In the genomic region with DNA sequence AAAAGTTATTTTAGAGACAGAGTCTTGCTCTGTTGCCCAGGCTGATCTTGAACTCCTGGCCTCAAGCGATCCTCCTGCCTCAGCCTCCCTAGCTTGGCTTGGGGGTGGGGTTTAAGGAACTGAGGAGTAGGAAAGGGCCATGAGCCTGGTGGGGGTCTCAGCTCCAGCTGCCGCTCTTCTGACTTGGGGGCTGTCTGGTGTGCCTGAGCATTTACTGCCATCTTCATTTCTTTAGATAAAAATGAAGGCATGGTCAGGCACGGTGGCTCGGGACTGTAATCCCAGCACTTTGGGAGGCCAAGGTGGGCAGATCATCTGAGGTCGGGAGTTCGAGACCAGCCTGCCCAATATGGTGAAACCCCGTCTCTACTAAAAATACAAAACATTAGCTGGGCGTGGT, we compare ENCODE assay signal across 10 cellular contexts. TPM values are rescaled to one million over a fixed set of nuclear protein-coding genes. Genes with fewer than 3 reads are reported as not detected.
DNase-seq lines count a peak whose midpoint lies in the region; ATAC-seq, FAIRE-seq and TF ChIP-seq lines count a peak whose summit lies in the region.
"Not testable (repeated sequence)": the region's sequence is repeated elsewhere in the genome, so short reads cannot be mapped to it uniquely, and the experiment has no call there.
"Had no signal": no experiment of that assay in that cellular context is flagged by ENCODE, and none has a peak within 500 bp of the region (broad histone marks: within the 10 kb centered on the region; RNA-seq: fewer than 3 reads in every experiment).

No MANE protein-coding gene starts in this region.

- DNase-seq in HL-60 (ENCODE audit: low read depth in 1 of 2, low spot score in 1 of 2); T-cell; memory B cell (ENCODE audit: low spot score in 2 of 2); upper lobe of left lung: not testable (repeated sequence)
- peak in 1 of 2 experiments; percentile 40 for DNase-seq in H1 (ENCODE audit: low read depth in 1 of 2, low spot score in 2 of 2)

- not testable (repeated sequence) for H2BK12ac ChIP-seq in H1 (ENCODE audit: low read depth, low read length)

- H3K27ac ChIP-seq in HL-60 (replicated peaks) (peak overlapping the region; percentile 74), upper lobe of left lung (peak overlapping the region in 1 of 4 donors; percentile 77)
- H3K27ac ChIP-seq in H1 (ENCODE audit: low read depth, low read length); skin epidermis: not testable (repeated sequence)

- FAIRE-seq in H1 (lab: Jason Lieb, UNC): not testable (repeated sequence)

- not testable (repeated sequence) for H3K4ac ChIP-seq in H1 (replicated peaks; ENCODE audit: insufficient read length, low read depth, low read length)

- peak overlapping the region; percentile 73; the same call in 1 of the 2 replicates for H3K9ac ChIP-seq in ES-I3 (ENCODE audit: low read depth, low read length)
- H3K9ac ChIP-seq in H1 (replicated peaks in 1 of 4; ENCODE audit: extremely low read depth in 1 of 4, low read depth in 3 of 4, low read length in 3 of 4): not testable (repeated sequence)

- not testable (repeated sequence) for H2AK5ac ChIP-seq in H1 (ENCODE audit: low read depth, low read length)

- H2AFZ ChIP-seq in H1 (ENCODE audit: low read length): not testable (repeated sequence)

- POLR2A ChIA-PET in T-cell (lab: Charles Lee): not testable (repeated sequence)
- POLR2A ChIA-PET in H1 (lab: Charles Lee; ENCODE audit: partially characterized antibody): interaction anchor here (0.6 to 4.1 kb wide), 2 partner anchors 17 to 174 kb away, joined by 3 to 18 read pairs; no protein-coding TSS in a partner anchor

- H4K91ac ChIP-seq in H1 (replicated peaks; ENCODE audit: insufficient read length, low read length): not testable (repeated sequence)

- H3K27me3 ChIP-seq in HL-60 (ENCODE audit: insufficient read depth, poor library complexity, severe bottlenecking); H1 (replicated peaks in 1 of 4; ENCODE audit: control insufficient read depth in 3 of 4, extremely low read depth in 1 of 4, insufficient read depth in 3 of 4, low read length in 3 of 4); upper lobe of left lung: not testable (repeated sequence)

- not testable (repeated sequence) for H4K20me1 ChIP-seq in H1 (replicated peaks in 1 of 2; ENCODE audit: control insufficient read depth in 1 of 2, insufficient read depth in 2 of 2, low read length in 2 of 2)

- not testable (repeated sequence) for H3K9me3 ChIP-seq in ES-I3 (ENCODE audit: control insufficient read depth, insufficient read depth, low read length); H1 (ENCODE audit: insufficient read depth in 2 of 2, low read depth in 1 of 2, low read length in 1 of 2); upper lobe of left lung

- H3K9me3 Mint-ChIP-seq in T-cell; activated T-helper 17 cell treated with anti-CD3 and anti-CD28 coated beads, Interleukin-2, amount 50 U/mL, for 72 hours; memory B cell: not testable (repeated sequence)

- not testable (repeated sequence) for H3K14ac ChIP-seq in H1 (ENCODE audit: insufficient read length)

- not testable (repeated sequence) for H3K79me1 ChIP-seq in H1 (ENCODE audit: low read depth, low read length)

- not testable (repeated sequence) for H3K36me3 ChIP-seq in ES-I3 (ENCODE audit: insufficient read depth, low read length); H1 (ENCODE audit: control insufficient read depth in 2 of 4, insufficient read depth in 4 of 4, low read length in 3 of 4); upper lobe of left lung

- H3K23me2 ChIP-seq in H1 (ENCODE audit: low read depth, low read length): peaks cover 11% of the 10 kb centered on the region; the same call in 1 of the 2 replicates

- peak overlapping the region; percentile 31 to 55 (median 52) for H3K4me3 Mint-ChIP-seq in T-cell
- peak overlapping the region; percentile 71 for H3K4me3 Mint-ChIP-seq in activated T-helper 17 cell treated with anti-CD3 and anti-CD28 coated beads, Interleukin-2, amount 50 U/mL, for 72 hours
- H3K4me3 Mint-ChIP-seq in memory B cell: peak overlapping the region; percentile 50

- H3K4me1 Mint-ChIP-seq in T-cell (peaks cover 11 to 18% (median 17%) of the 10 kb centered on the region in 3 donors), memory B cell (peaks cover 12% of the 10 kb centered on the region)
- H3K4me1 Mint-ChIP-seq in activated T-helper 17 cell treated with anti-CD3 and anti-CD28 coated beads, Interleukin-2, amount 50 U/mL, for 72 hours: not testable (repeated sequence)

- H2BK15ac ChIP-seq in H1 (ENCODE audit: low read length): not testable (repeated sequence)

- not testable (repeated sequence) for H2BK5ac ChIP-seq in H1 (ENCODE audit: low read depth, low read length)

- CTCF ChIA-PET in T-cell (lab: Charles Lee): not testable (repeated sequence)
- CTCF ChIA-PET in H1 (lab: Charles Lee; ENCODE audit: partially characterized antibody): interaction anchor here (0.6 to 3.0 kb wide), 5 partner anchors 11 to 216 kb away, joined by 3 to 13 read pairs (median 3); no protein-coding TSS in a partner anchor

- H3K23ac ChIP-seq in H1 (ENCODE audit: insufficient read length): not testable (repeated sequence)

- peak overlapping the region; percentile 78 to 82; a peak in 3 of 4 replicates for H3K4me2 ChIP-seq in H1 (ENCODE audit: insufficient read depth in 1 of 2, low read depth in 2 of 2, low read length in 2 of 2)

- not testable (repeated sequence) for H3K4me1 ChIP-seq in ES-I3 (ENCODE audit: insufficient read depth, low read length); H1 (replicated peaks in 1 of 4; ENCODE audit: control insufficient read depth in 3 of 4, insufficient read depth in 4 of 4, low read length in 3 of 4)
- H3K4me1 ChIP-seq in upper lobe of left lung: peaks cover 0 to 15% (median 3%) of the 10 kb centered on the region in 4 donors

- WGBS in H1 (ENCODE audit: extremely low coverage in 1 of 2, insufficient coverage in 1 of 2, insufficient read length in 1 of 2, insufficient replicate concordance in 2 of 2, low coverage in 1 of 2, low lambda C conversion rate in 2 of 2, missing lambda C conversion rate in 1 of 2), 2 experiments: 90% methylated on average over 7 of the region's 8 CpGs; no CpG with 5 or more reads in 1 of the 2 experiments
- 72 to 81% methylated on average over 6 to 8 of the region's 8 CpGs for WGBS in upper lobe of left lung, 2 donors

- H3K18ac ChIP-seq in H1 (ENCODE audit: extremely low read depth, low read length): not testable (repeated sequence)

- H4K5ac ChIP-seq in H1 (ENCODE audit: insufficient read length, low read depth, low read length): not testable (repeated sequence)

- H3K4me3 ChIP-seq in HL-60 (replicated peaks; ENCODE audit: insufficient read depth, low read length) (peak overlapping the region; percentile 67), H1 (ENCODE audit: extremely low read depth in 1 of 4, insufficient read depth in 2 of 4, low read depth in 3 of 4, low read length in 4 of 4) (peak overlapping the region in 1 of 4 experiments; percentile 71; a peak in 2 of 8 replicates), skin epidermis (peak overlapping the region in 5 of 7 experiments; percentile 21 to 49 (median 31)), upper lobe of left lung (peak overlapping the region in 3 of 4 donors; percentile 40 to 52 (median 44))

- not testable (repeated sequence) for TF ChIP-seq POLR2A in H1 (IDR thresholded peaks at IDR 0.05; ENCODE audit: control extremely low read depth in 1 of 2, low read depth in 2 of 2, low read length in 2 of 2); upper lobe of left lung (IDR thresholded peaks at IDR 0.05)

- TF ChIP-seq EP300 in H1 (IDR thresholded peaks at IDR 0.05; ENCODE audit: borderline replicate concordance in 1 of 2, low read depth in 2 of 2, low read length in 2 of 2); upper lobe of left lung (IDR thresholded peaks at IDR 0.05): not testable (repeated sequence)

- not testable (repeated sequence) for H4K8ac ChIP-seq in H1 (ENCODE audit: extremely low read depth, insufficient read depth, low read length)

- not testable (repeated sequence) for H3K36me3 Mint-ChIP-seq in T-cell; activated T-helper 17 cell treated with anti-CD3 and anti-CD28 coated beads, Interleukin-2, amount 50 U/mL, for 72 hours (ENCODE audit: low read depth); memory B cell

- H3K27ac Mint-ChIP-seq in T-cell: peak overlapping the region in 1 of 2 donors; percentile 31
- H3K27ac Mint-ChIP-seq in activated T-helper 17 cell treated with anti-CD3 and anti-CD28 coated beads, Interleukin-2, amount 50 U/mL, for 72 hours; memory B cell: not testable (repeated sequence)

- H2BK120ac ChIP-seq in H1 (replicated peaks; ENCODE audit: low read depth, low read length): not testable (repeated sequence)

- not testable (repeated sequence) for H3K79me2 ChIP-seq in H1 (ENCODE audit: control insufficient read depth in 1 of 2, insufficient read depth in 2 of 2, low read length in 2 of 2)

- ATAC-seq in T-cell (replicated peaks in 1 of 4); activated T-helper 17 cell treated with anti-CD3 and anti-CD28 coated beads, Interleukin-2, amount 50 U/mL, for 72 hours (replicated peaks); memory B cell (ENCODE audit: low read depth); upper lobe of left lung (ENCODE audit: low FRiP score in 2 of 2): not testable (repeated sequence)

- not testable (repeated sequence) for TF ChIP-seq RAD21 in H1 (IDR thresholded peaks at IDR 0.05 in 1 of 2, conservative IDR thresholded peaks at IDR 0.05 in 1 of 2; ENCODE audit: low read depth in 2 of 2, low read length in 2 of 2)

- not testable (repeated sequence) for H2BK20ac ChIP-seq in H1 (ENCODE audit: low read length)

- TF ChIP-seq CTCF in HL-60 (IDR thresholded peaks at IDR 0.05; ENCODE audit: insufficient read depth, low read length); H1 (IDR thresholded peaks at IDR 0.05; ENCODE audit: control extremely low read depth in 1 of 3, insufficient read depth in 1 of 3, low read depth in 1 of 3, low read length in 3 of 3); upper lobe of left lung (IDR thresholded peaks at IDR 0.05): not testable (repeated sequence)

- H3K56ac ChIP-seq in H1 (replicated peaks; ENCODE audit: insufficient read length, low read depth, low read length): not testable (repeated sequence)

- H3K27me3 Mint-ChIP-seq in T-cell (peaks cover 23 to 52% of the 10 kb centered on the region in 2 donors), memory B cell (peaks cover 12% of the 10 kb centered on the region)
- H3K27me3 Mint-ChIP-seq in activated T-helper 17 cell treated with anti-CD3 and anti-CD28 coated beads, Interleukin-2, amount 50 U/mL, for 72 hours: peaks cover 13% of the 10 kb centered on the region

RNA-seq across cellular contexts. Expression of gene ADGRE2, which starts 3.0 kb away (rescaled TPM):
- total RNA-seq in T-cell: 1 to 10 TPM in 2 of 5 donors, under 1 TPM in 3; 0.62 to 5.4 (median 0.82) TPM
- 1 to 10 TPM; 1.1 to 3.3 TPM for total RNA-seq in activated T-helper 17 cell treated with anti-CD3 and anti-CD28 coated beads, Interleukin-2, amount 50 U/mL, for 72 hours
- total RNA-seq in H1 (2021; fragmentation: NEBNext Ultra II Directional; extraction: Animal tissue kit (Norgen Biotek cat#: 25700)): 3.2 and 4.5 TPM in 2 replicates
- 2.0 and 3.7 TPM in 2 replicates for polyA plus RNA-seq in H1 (2011; rRNA removed)
- 1.8 TPM for polyA plus RNA-seq in H1 (2011; cell fraction: cytosol; rRNA removed)
- polyA plus RNA-seq in H1 (2011; cell fraction: nucleus; rRNA removed): 15.4 TPM
- polyA plus RNA-seq in H1 (2012, experiment 1 of 2): 1.6 to 4.8 TPM (median 4.1 TPM) in 4 replicates
- polyA plus RNA-seq in H1 (2012, experiment 2 of 2): 1.5 TPM
- 4.2 TPM for polyA plus RNA-seq in H1 (2013, experiment 1 of 2)
- 3.3 TPM for polyA plus RNA-seq in H1 (2013, experiment 2 of 2)
- 7.5 and 9.6 TPM in 2 replicates for polyA minus RNA-seq in H1 (2011; rRNA and poly(A)+ RNA removed)
- polyA minus RNA-seq in H1 (2011; cell fraction: cytosol; rRNA and poly(A)+ RNA removed): 2.4 TPM
- polyA minus RNA-seq in H1 (2011; cell fraction: nucleus; rRNA and poly(A)+ RNA removed): 8.8 TPM
- total RNA-seq in upper lobe of left lung: 10 to 100 TPM; 12.3 to 24.1 (median 18.1) TPM
- total RNA-seq: IMR-90 had no signal
- polyA plus RNA-seq: IMR-90 had no signal

RNA-seq across cellular contexts. Expression of gene OR7A5, which starts 59.7 kb away (rescaled TPM):
- total RNA-seq in T-cell: not detected
- total RNA-seq in activated T-helper 17 cell treated with anti-CD3 and anti-CD28 coated beads, Interleukin-2, amount 50 U/mL, for 72 hours: not detected
- not detected in 2 replicates for total RNA-seq in H1 (2021; fragmentation: NEBNext Ultra II Directional; extraction: Animal tissue kit (Norgen Biotek cat#: 25700))
- polyA plus RNA-seq in H1 (2011; rRNA removed): not detected in 2 replicates
- not detected for polyA plus RNA-seq in H1 (2011; cell fraction: cytosol; rRNA removed)
- not detected for polyA plus RNA-seq in H1 (2011; cell fraction: nucleus; rRNA removed)
- polyA plus RNA-seq in H1 (2012, experiment 1 of 2): not detected in 4 replicates
- not detected for polyA plus RNA-seq in H1 (2012, experiment 2 of 2)
- polyA plus RNA-seq in H1 (2013, experiment 1 of 2): not detected
- polyA plus RNA-seq in H1 (2013, experiment 2 of 2): not detected
- polyA minus RNA-seq in H1 (2011; rRNA and poly(A)+ RNA removed): not detected in 2 replicates
- polyA minus RNA-seq in H1 (2011; cell fraction: cytosol; rRNA and poly(A)+ RNA removed): not detected
- not detected for polyA minus RNA-seq in H1 (2011; cell fraction: nucleus; rRNA and poly(A)+ RNA removed)
- total RNA-seq in upper lobe of left lung: not detected
- total RNA-seq: IMR-90, RPMI7951 had no signal
- polyA plus RNA-seq: IMR-90 had no signal

RNA-seq across cellular contexts. Expression of gene OR7C1, which starts 59.7 kb away (rescaled TPM):
- total RNA-seq in T-cell (not detected), upper lobe of left lung (not detected)
- not detected for total RNA-seq in activated T-helper 17 cell treated with anti-CD3 and anti-CD28 coated beads, Interleukin-2, amount 50 U/mL, for 72 hours
- not detected in 2 replicates for total RNA-seq in H1 (2021; fragmentation: NEBNext Ultra II Directional; extraction: Animal tissue kit (Norgen Biotek cat#: 25700))
- not detected in 2 replicates for polyA plus RNA-seq in H1 (2011; rRNA removed)
- polyA plus RNA-seq in H1 (2011; cell fraction: cytosol; rRNA removed): not detected
- not detected for polyA plus RNA-seq in H1 (2011; cell fraction: nucleus; rRNA removed)
- 0.01 to 0.14 TPM (median 0.08 TPM) in 4 replicates for polyA plus RNA-seq in H1 (2012, experiment 1 of 2)
- not detected for polyA plus RNA-seq in H1 (2012, experiment 2 of 2)
- not detected for polyA plus RNA-seq in H1 (2013, experiment 1 of 2)
- polyA plus RNA-seq in H1 (2013, experiment 2 of 2): not detected
- 0.19 and 0.27 TPM in 2 replicates for polyA minus RNA-seq in H1 (2011; rRNA and poly(A)+ RNA removed)
- not detected for polyA minus RNA-seq in H1 (2011; cell fraction: cytosol; rRNA and poly(A)+ RNA removed)
- not detected for polyA minus RNA-seq in H1 (2011; cell fraction: nucleus; rRNA and poly(A)+ RNA removed)
- total RNA-seq: IMR-90 had no signal
- polyA plus RNA-seq: IMR-90 had no signal
